Comparison of ENCODE assay signal across 19 cellular contexts in genomic region chr14:69990319-69990718, GRCh38.
DNase-seq lines count a peak whose midpoint lies in the region; ATAC-seq, FAIRE-seq and TF ChIP-seq lines count a peak whose summit lies in the region.
"Had no signal": no experiment of that assay in that cellular context is flagged by ENCODE, and none has a peak within 500 bp of the region (broad histone marks: within the 10 kb centered on the region; RNA-seq: fewer than 3 reads in every experiment).

No MANE protein-coding gene starts in this region.

- POLR2A ChIA-PET in RWPE1 (lab: Yijun Ruan, JAX; ENCODE audit: low non-redundant PET): no interaction called here

- TF ChIP-seq POLR2A in GM12892 (IDR thresholded peaks at IDR 0.05; ENCODE audit: low read depth, low read length): no peak

- no peak for DNase-seq in GM12892 (ENCODE audit: insufficient read length)
- peak; percentile 7 to 78 for DNase-seq in NCI-H2081 (lab: John Stamatoyannopoulos, UW)
- DNase-seq in cerebellum (ENCODE audit: low spot score): peak; percentile 13
- peak; percentile 46 for DNase-seq in superior temporal gyrus (ENCODE audit: extremely low spot score)
- no peak for DNase-seq in RWPE1 (ENCODE audit: low spot score)
- DNase-seq in activated CD8-positive, alpha-beta memory T cell treated with anti-CD3 and anti-CD28 coated beads, Interleukin-2, amount 10 ng/mL, durations not matched to agents 7 days and 5 days: no peak
- DNase-seq: ACHN, AML-193, DMS79 treated with DMSO at 0.1 percent for 48 hours, H9, NCI-H1105 treated with DMSO at 0.1 percent for 48 hours, NCI-H1694, NCI-H2107, NCI-H510A treated with DMSO at 0.1 percent for 48 hours, NCI-H774, PC-9 had no signal

- no peak overlapping the region for H3K27ac Mint-ChIP-seq in activated CD8-positive, alpha-beta memory T cell treated with anti-CD3 and anti-CD28 coated beads, Interleukin-2, amount 10 ng/mL, durations not matched to agents 7 days and 5 days

- H3K4me1 Mint-ChIP-seq in activated CD8-positive, alpha-beta memory T cell treated with anti-CD3 and anti-CD28 coated beads, Interleukin-2, amount 10 ng/mL, durations not matched to agents 7 days and 5 days: no peaks in the 10 kb centered on the region
- H3K4me1 Mint-ChIP-seq: CD14-positive monocyte had no signal

- peaks cover 70% of the 10 kb centered on the region for H3K27me3 Mint-ChIP-seq in activated CD8-positive, alpha-beta memory T cell treated with anti-CD3 and anti-CD28 coated beads, Interleukin-2, amount 10 ng/mL, durations not matched to agents 7 days and 5 days

- no peaks in the 10 kb centered on the region for H3K36me3 Mint-ChIP-seq in activated CD8-positive, alpha-beta memory T cell treated with anti-CD3 and anti-CD28 coated beads, Interleukin-2, amount 10 ng/mL, durations not matched to agents 7 days and 5 days
- H3K36me3 Mint-ChIP-seq: CD14-positive monocyte had no signal

- no peak for TF ChIP-seq CTCF in RWPE1 (conservative IDR thresholded peaks at IDR 0.05; ENCODE audit: low read depth)

- CTCF ChIA-PET in RWPE1 (lab: Yijun Ruan, JAX): interaction anchor here (0.7 kb wide), 1 partner anchor 344 kb away, joined by 5 read pairs; no protein-coding TSS in a partner anchor
- CTCF ChIA-PET in activated CD8-positive, alpha-beta memory T cell treated with anti-CD3 and anti-CD28 coated beads, Interleukin-2, amount 10 ng/mL, durations not matched to agents 7 days and 5 days (lab: Charles Lee): no interaction called here

- no peak overlapping the region for H3K4me3 Mint-ChIP-seq in activated CD8-positive, alpha-beta memory T cell treated with anti-CD3 and anti-CD28 coated beads, Interleukin-2, amount 10 ng/mL, durations not matched to agents 7 days and 5 days
- H3K4me3 Mint-ChIP-seq: CD14-positive monocyte, H9 had no signal

- FAIRE-seq in GM12892 (lab: Jason Lieb, UNC): peak; percentile 14
- FAIRE-seq: K562 had no signal

- ATAC-seq in GM19395 (IDR thresholded peaks at IDR 0.05; ENCODE audit: unreplicated experiment): no peak
- ATAC-seq in activated CD8-positive, alpha-beta memory T cell treated with anti-CD3 and anti-CD28 coated beads, Interleukin-2, amount 10 ng/mL, durations not matched to agents 7 days and 5 days: no peak
- ATAC-seq: K562 had no signal

- no peak overlapping the region for H3K27ac ChIP-seq in RWPE1
- H3K27ac ChIP-seq: PC-9 had no signal

- H3K9me3 Mint-ChIP-seq in activated CD8-positive, alpha-beta memory T cell treated with anti-CD3 and anti-CD28 coated beads, Interleukin-2, amount 10 ng/mL, durations not matched to agents 7 days and 5 days (ENCODE audit: low read depth): no peaks in the 10 kb centered on the region

Comparison
In these comparisons a context has a peak if more than half of its experiments do, and no peak if none do; other contexts are left out.
1. DNase-seq: peak in NCI-H2081 (2 of 2), cerebellum (single experiment) and superior temporal gyrus (single experiment); none in GM12892 (single experiment), RWPE1 (single experiment) and activated CD8-positive, alpha-beta memory T cell treated with anti-CD3 and anti-CD28 coated beads, Interleukin-2, amount 10 ng/mL, durations not matched to agents 7 days and 5 days (single experiment).